In genomic region chr4:180799798-180800197, GRCh38 we compare ENCODE assay signal across 16 cellular contexts.
"Had no signal": no experiment of that assay in that cellular context is flagged by ENCODE, and none has a peak within 500 bp of the region (broad histone marks: within the 10 kb centered on the region; RNA-seq: fewer than 3 reads in every experiment).

No MANE protein-coding gene starts in this region.

- H3K4me1 ChIP-seq: left lung, upper lobe of right lung had no signal

- H3K4me3 ChIP-seq: left lung, lung, upper lobe of right lung had no signal

- ATAC-seq: activated naive CD4-positive, alpha-beta T cell treated with anti-CD3 and anti-CD28 coated beads, Interleukin-2, amount 50 U/mL, for 72 hours; activated T-helper 17 cell treated with anti-CD3 and anti-CD28 coated beads, Interleukin-2, amount 50 U/mL, for 72 hours; left lung; naive thymus-derived CD8-positive, alpha-beta T cell; upper lobe of right lung had no signal

- H3K9me3 ChIP-seq: left lung, upper lobe of right lung had no signal

- H3K36me3 ChIP-seq: left lung, upper lobe of right lung had no signal

- H3K27me3 ChIP-seq: left lung, upper lobe of right lung had no signal

- H3K27ac ChIP-seq: left lung, upper lobe of right lung had no signal

- DNase-seq: activated CD4-positive, alpha-beta T cell treated with anti-CD3 and anti-CD28 coated beads, Interleukin-2, amount 50 U/mL, for 4 hours; activated CD8-positive, alpha-beta memory T cell treated with anti-CD3 and anti-CD28 coated beads for 24 hours; activated CD8-positive, alpha-beta memory T cell treated with anti-CD3 and anti-CD28 coated beads, Interleukin-2, amount 50 U/mL, for 4 hours; activated T-cell treated with anti-CD3 and anti-CD28 coated beads, Interleukin-2, amount 50 U/mL, for 24 hours; aorta; dermis blood vessel endothelial cell; effector memory CD4-positive, alpha-beta T cell; foreskin melanocyte; left lung; naive thymus-derived CD8-positive, alpha-beta T cell; stimulated activated CD4-positive, alpha-beta T cell treated with anti-CD3 and anti-CD28 coated beads, Interleukin-4, amount 100 ng/mL, for 24 hours; stimulated activated naive CD4-positive, alpha-beta T cell treated with Interleukin-2 at 50 U/mL for 16 hours; upper lobe of right lung had no signal
